ENCODE assay signal across 14 cellular contexts in genomic region chr6:157216570-157216969, GRCh38.
"Had no signal": no experiment of that assay in that cellular context is flagged by ENCODE, and none has a peak within 500 bp of the region (broad histone marks: within the 10 kb centered on the region; RNA-seq: fewer than 3 reads in every experiment).

No MANE protein-coding gene starts in this region.

- H3K4me1 Mint-ChIP-seq: nephron had no signal

- H3K9me3 Mint-ChIP-seq: activated naive CD4-positive, alpha-beta T cell treated with anti-CD3 and anti-CD28 coated beads for 36 hours; memory B cell; nephron; T-helper 2 cell treated with Interferon-gamma antibody and Interleukin-4, amounts not matched to agents 5 μg/mL and 100 μg/mL, for 36 hours had no signal

- H3K4me3 ChIP-seq: adrenal gland, coronary artery, left lung, ovary, transverse colon had no signal

- H3K27ac Mint-ChIP-seq: activated naive CD4-positive, alpha-beta T cell treated with anti-CD3 and anti-CD28 coated beads for 36 hours; memory B cell; nephron; T-helper 2 cell treated with Interferon-gamma antibody and Interleukin-4, amounts not matched to agents 5 μg/mL and 100 μg/mL, for 36 hours had no signal

- H3K4me3 Mint-ChIP-seq: activated naive CD4-positive, alpha-beta T cell treated with anti-CD3 and anti-CD28 coated beads for 36 hours; memory B cell; nephron; T-helper 2 cell treated with Interferon-gamma antibody and Interleukin-4, amounts not matched to agents 5 μg/mL and 100 μg/mL, for 36 hours had no signal

- DNase-seq: activated naive CD4-positive, alpha-beta T cell treated with anti-CD3 and anti-CD28 coated beads for 36 hours; adrenal gland; central memory CD4-positive, alpha-beta T cell; effector CD4-positive, alpha-beta T cell; foreskin melanocyte; left lung; ovary; retina; SIG-M5; transverse colon had no signal

- H3K27me3 ChIP-seq: adrenal gland, left lung, ovary, transverse colon had no signal

- H3K27me3 Mint-ChIP-seq: memory B cell had no signal

- H3K36me3 Mint-ChIP-seq: memory B cell had no signal

- ATAC-seq: left lung had no signal

- H3K9me3 ChIP-seq: adrenal gland, left lung, ovary, transverse colon had no signal

- H3K27ac ChIP-seq: adrenal gland, coronary artery, left lung, ovary, transverse colon had no signal

- H3K36me3 ChIP-seq: adrenal gland, left lung, ovary, transverse colon had no signal
